In the genomic region with DNA sequence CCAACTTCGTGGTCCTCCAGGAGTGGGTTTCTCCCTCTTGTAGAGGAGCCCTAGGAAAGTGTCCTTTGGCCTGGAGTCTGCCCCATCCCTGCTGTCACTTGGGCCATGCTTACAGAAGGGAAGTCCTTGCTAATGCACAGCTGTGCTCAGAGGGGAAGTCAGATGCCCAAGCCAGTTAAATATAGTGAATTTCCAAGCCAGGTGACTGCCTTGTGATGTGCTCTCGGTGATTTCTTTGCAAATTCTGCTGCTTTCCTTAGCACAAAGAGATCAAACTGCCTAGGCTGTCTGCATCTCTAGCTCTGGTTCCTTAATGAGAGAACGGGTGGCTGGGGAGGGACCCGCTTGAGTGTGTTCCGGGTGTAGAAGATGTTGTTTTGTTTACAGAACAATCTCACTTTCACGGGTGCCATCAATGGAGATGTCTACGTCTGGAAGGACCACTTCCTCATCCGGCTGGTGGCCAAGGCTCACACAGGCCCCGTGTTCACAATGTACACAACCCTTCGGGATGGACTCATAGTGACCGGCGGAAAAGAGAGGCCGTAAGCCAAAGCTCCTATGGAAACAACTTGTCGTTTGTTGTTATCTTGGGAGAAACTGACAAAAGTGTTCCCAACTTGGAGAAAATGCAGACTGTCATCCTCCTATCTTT, we compare ENCODE assay signal across 18 cellular contexts.
A peak's percentile ranks its signal among the peaks of the same experiment; 100 is the strongest.
DNase-seq lines count a peak whose midpoint lies in the region; ATAC-seq and TF ChIP-seq lines count a peak whose summit lies in the region.
"Had no signal": no experiment of that assay in that cellular context is flagged by ENCODE, and none has a peak within 500 bp of the region (broad histone marks: within the 10 kb centered on the region; RNA-seq: fewer than 3 reads in every experiment).

No MANE protein-coding gene starts in this region.

- H3K36me3 ChIP-seq in left ventricle myocardium inferior, result no peaks in the 10 kb centered on the region

- peaks cover 93% of the 10 kb centered on the region for H3K27me3 ChIP-seq in left ventricle myocardium inferior (ENCODE audit: low read depth)

- no peaks in the 10 kb centered on the region for H3K4me1 ChIP-seq in left ventricle myocardium inferior

- no peak for ATAC-seq in GM21529 (IDR thresholded peaks at IDR 0.05; ENCODE audit: unreplicated experiment)
- ATAC-seq: GM23338 had no signal

- H3K4me3 ChIP-seq in left ventricle myocardium inferior, result no peak overlapping the region
- H3K4me3 ChIP-seq: GM23338 had no signal

- H3K27ac ChIP-seq in caudate nucleus (ENCODE audit: low read depth, low read length) (peak overlapping the region; percentile 16), left ventricle myocardium inferior (replicated peaks) (no peak overlapping the region)
- H3K27ac ChIP-seq: C4-2B had no signal

- no peak for TF ChIP-seq CTCF in left ventricle myocardium inferior (IDR thresholded peaks at IDR 0.05; ENCODE audit: borderline replicate concordance)

- H3K9me3 ChIP-seq in left ventricle myocardium inferior (replicated peaks), result no peaks in the 10 kb centered on the region

- intact Hi-C loops in posterior vena cava (cut with DNase I) (no loop called here), left ventricle myocardium inferior (cut with micrococcal nuclease) (no loop called here)

- DNase-seq in Ammon's horn (ENCODE audit: low spot score) (peak; percentile 34), NAMALWA (ENCODE audit: low spot score) (peak; percentile 19), caudate nucleus (lab: John Stamatoyannopoulos, UW) (no peak), posterior vena cava (ENCODE audit: low spot score) (peak; percentile 79), left ventricle myocardium inferior (no peak), DMS79 treated with DMSO at 0.1 percent for 48 hours (lab: John Stamatoyannopoulos, UW) (no peak), AG20443 (ENCODE audit: low spot score) (no peak)
- DNase-seq: DMS153, KBM-7, NCI-H1092 treated with DMSO at 0.1 percent for 48 hours, NCI-H1694 treated with DMSO at 0.1 percent for 48 hours, NCI-H2107, NCI-H2227 treated with DMSO at 0.1 percent for 48 hours, NCI-H524, SHP77 treated with DMSO at 0.1 percent for 48 hours had no signal

Comparison
In these comparisons a context has a peak if more than half of its experiments do, and no peak if none do; other contexts are left out.
1. DNase-seq: peak in Ammon's horn (single experiment), NAMALWA (single experiment) and posterior vena cava (single experiment); none in caudate nucleus (0 of 61), left ventricle myocardium inferior (single experiment), DMS79 treated with DMSO at 0.1 percent for 48 hours (single experiment) and AG20443 (single experiment).